Comparison of ENCODE assay signal across 19 cellular contexts in the genomic region with DNA sequence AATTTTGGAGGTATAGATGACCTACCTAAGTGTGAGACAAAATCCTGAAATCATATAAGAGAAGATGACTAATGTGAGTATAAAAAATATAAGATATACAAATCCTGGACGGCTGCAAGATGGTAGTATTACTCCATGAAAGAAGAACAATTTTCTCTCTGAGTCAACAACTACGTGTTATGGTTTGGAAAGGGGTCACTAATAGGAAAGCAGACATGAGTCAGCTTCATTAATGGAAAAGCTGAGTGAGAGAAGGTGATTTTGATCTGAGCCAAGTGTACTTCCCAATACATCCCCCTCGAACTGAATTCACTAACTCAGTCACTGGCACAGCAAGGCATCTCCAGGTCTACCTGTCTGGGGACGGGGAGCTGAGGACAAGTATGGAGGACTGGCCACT. TPM values are rescaled to one million over a fixed set of nuclear protein-coding genes. Genes with fewer than 3 reads are reported as not detected.
DNase-seq lines count a peak whose midpoint lies in the region; ATAC-seq and TF ChIP-seq lines count a peak whose summit lies in the region.
"Had no signal": no experiment of that assay in that cellular context is flagged by ENCODE, and none has a peak within 500 bp of the region (broad histone marks: within the 10 kb centered on the region; RNA-seq: fewer than 3 reads in every experiment).

No MANE protein-coding gene starts in this region.

- H3K27ac Mint-ChIP-seq in HFFc6 = no peak overlapping the region
- peak overlapping the region in 2 of 3 experiments; percentile 11 to 14 for H3K27ac Mint-ChIP-seq in nephron
- H3K27ac Mint-ChIP-seq: activated naive CD8-positive, alpha-beta T cell treated with anti-CD3 and anti-CD28 coated beads, Interleukin-2, amount 10 ng/mL, durations not matched to agents 7 days and 5 days; naive B cell had no signal

- H3K4me1 Mint-ChIP-seq in HFFc6 (ENCODE audit: low read depth) (peaks cover 29% of the 10 kb centered on the region), nephron (peaks cover 22% of the 10 kb centered on the region)

- TF ChIP-seq CTCF in HFFc6 (IDR thresholded peaks at IDR 0.05) (no peak), nephron (IDR thresholded peaks at IDR 0.05; ENCODE audit: unreplicated experiment in 3 of 3) (no peak)

- H3K36me3 Mint-ChIP-seq in HFFc6 (ENCODE audit: low read depth) (no peaks in the 10 kb centered on the region), nephron (ENCODE audit: low read depth) (no peaks in the 10 kb centered on the region)
- H3K36me3 Mint-ChIP-seq: naive B cell had no signal

- peaks cover 12% of the 10 kb centered on the region for H3K27me3 Mint-ChIP-seq in HFFc6 (ENCODE audit: insufficient read depth)
- H3K27me3 Mint-ChIP-seq in nephron (ENCODE audit: low read depth) = peaks cover 5% of the 10 kb centered on the region
- H3K27me3 Mint-ChIP-seq: naive B cell had no signal

- no peak overlapping the region for H3K4me3 Mint-ChIP-seq in HFFc6
- no peak overlapping the region for H3K4me3 Mint-ChIP-seq in nephron
- H3K4me3 Mint-ChIP-seq: activated naive CD8-positive, alpha-beta T cell treated with anti-CD3 and anti-CD28 coated beads, Interleukin-2, amount 10 ng/mL, durations not matched to agents 7 days and 5 days; naive B cell had no signal

- no peak for ATAC-seq in HG03039 (IDR thresholded peaks at IDR 0.05; ENCODE audit: unreplicated experiment)
- ATAC-seq in HG02885 (IDR thresholded peaks at IDR 0.05; ENCODE audit: poor library complexity, unreplicated experiment) = no peak
- ATAC-seq: esophagus mucosa, heart left ventricle, right lobe of liver had no signal

- H3K9me3 Mint-ChIP-seq in HFFc6 (no peaks in the 10 kb centered on the region), nephron (no peaks in the 10 kb centered on the region)
- H3K9me3 Mint-ChIP-seq: activated naive CD8-positive, alpha-beta T cell treated with anti-CD3 and anti-CD28 coated beads, Interleukin-2, amount 10 ng/mL, durations not matched to agents 7 days and 5 days had no signal

- peak; percentile 55 for DNase-seq in HFFc6
- peak; percentile 11 for DNase-seq in RKO (ENCODE audit: low spot score)
- DNase-seq in dermis microvascular lymphatic vessel endothelial cell (ENCODE audit: low read depth in 2 of 2) = peak; percentile 31 to 43
- DNase-seq in cerebellum (ENCODE audit: low spot score) = no peak
- DNase-seq: activated CD4-positive, alpha-beta T cell treated with anti-CD3 and anti-CD28 coated beads for 1 hour; activated CD8-positive, alpha-beta memory T cell treated with anti-CD3 and anti-CD28 coated beads for 24 hours; activated naive CD8-positive, alpha-beta T cell treated with anti-CD3 and anti-CD28 coated beads, Interleukin-2, amount 10 ng/mL, durations not matched to agents 7 days and 5 days; COR-L47; GOT3; heart left ventricle; naive B cell; NCI-H1694 treated with DMSO at 0.1 percent for 48 hours; right lobe of liver; stimulated activated naive CD4-positive, alpha-beta T cell treated with Interleukin-2 at 50 U/mL for 16 hours; tibial artery had no signal

RNA-seq across cellular contexts. Expression of gene SELENOI, which starts 20.1 kb away (rescaled TPM):
- 10 to 100 TPM; 22.7 to 31.4 (median 27.3) TPM for total RNA-seq in HFFc6 (2021; fragmentation: NEBNext Ultra II Directional; extraction: Animal tissue kit (Norgen Biotek cat#: 25700))
- 10.0 and 16.3 TPM in 2 replicates for total RNA-seq in dermis microvascular lymphatic vessel endothelial cell
- 48.8 TPM for total RNA-seq in cerebellum

RNA-seq across cellular contexts. Expression of gene ADGRF3, which starts 20.7 kb away (rescaled TPM):
- total RNA-seq in HFFc6 (2021; fragmentation: NEBNext Ultra II Directional; extraction: Animal tissue kit (Norgen Biotek cat#: 25700)) = under 1 TPM; 0.07 to 0.56 (median 0.19) TPM
- total RNA-seq in dermis microvascular lymphatic vessel endothelial cell = under 0.01 and 0.13 TPM in 2 replicates
- 0.18 TPM for total RNA-seq in cerebellum
